Comparison of ENCODE assay signal across 9 cellular contexts in genomic region chr1:39632491-39633417, GRCh38. TPM values are rescaled to one million over a fixed set of nuclear protein-coding genes. Genes with fewer than 3 reads are reported as not detected.
A peak's percentile ranks its signal among the peaks of the same experiment; 100 is the strongest.
DNase-seq lines count a peak whose midpoint lies in the region; TF ChIP-seq lines count a peak whose summit lies in the region.
"Had no signal": no experiment of that assay in that cellular context is flagged by ENCODE, and none has a peak within 500 bp of the region (broad histone marks: within the 10 kb centered on the region; RNA-seq: fewer than 3 reads in every experiment).

No MANE protein-coding gene starts in this region.

- H3K4me1 ChIP-seq in ACC112 (ENCODE audit: control insufficient read depth, insufficient read depth, low read length, unreplicated experiment), result no peaks in the 10 kb centered on the region
- peaks cover 11% of the 10 kb centered on the region for H3K4me1 ChIP-seq in A673 (ENCODE audit: insufficient read depth, low read length, poor library complexity, severe bottlenecking)

- H3K36me3 ChIP-seq in ACC112 (ENCODE audit: insufficient read depth, low read length), result no peaks in the 10 kb centered on the region
- no peaks in the 10 kb centered on the region for H3K36me3 ChIP-seq in A673 (ENCODE audit: insufficient read depth, low read length, poor library complexity, severe bottlenecking)

- H2AFZ ChIP-seq in ACC112 (ENCODE audit: low read length, unreplicated experiment), result no peak overlapping the region

- H3K4me3 ChIP-seq in ACC112 (ENCODE audit: low read depth, low read length) (peak overlapping the region; percentile 1; the same call in 1 of the 2 replicates), A673 (ENCODE audit: low read depth, low read length, poor library complexity, severe bottlenecking) (no peak overlapping the region)

- DNase-seq in NCI-H2029 (lab: John Stamatoyannopoulos, UW) (peak; percentile 97), fibroblast of gingiva (ENCODE audit: low read depth) (peak; percentile 45), midbrain (lab: John Stamatoyannopoulos, UW) (peak; percentile 21), activated gamma-delta T cell (lab: John Stamatoyannopoulos, UW) (no peak), A673 (ENCODE audit: low spot score) (no peak), GOT3 (lab: John Stamatoyannopoulos, UW) (no peak), NCI-H1436 treated with DMSO at 0.1 percent for 48 hours (lab: John Stamatoyannopoulos, UW) (no peak)

- intact Hi-C loops in A673 (cut with micrococcal nuclease; ENCODE audit: unreplicated experiment), result no loop called here

- TF ChIP-seq CTCF in A673 (conservative IDR thresholded peaks at IDR 0.05; ENCODE audit: low read depth, low read length), result no peak

- H3K27me3 ChIP-seq in ACC112 (ENCODE audit: insufficient read depth, low read length), result peaks cover 24% of the 10 kb centered on the region
- H3K27me3 ChIP-seq in A673 (replicated peaks; ENCODE audit: insufficient read depth, low read depth, low read length, poor library complexity), result no peaks in the 10 kb centered on the region

- H3K27ac ChIP-seq in ACC112 (ENCODE audit: low read depth, low read length), result no peak overlapping the region
- no peak overlapping the region for H3K27ac ChIP-seq in A673 (ENCODE audit: low read depth, low read length, poor library complexity, severe bottlenecking)

- POLR2A ChIA-PET in A673 (lab: Charles Lee; ENCODE audit: low non-redundant PET), result no interaction called here

- no TSS peak for BruUV-seq in A673 (replicated peaks; lab: Mats Ljungman, UMichigan)

- H3K79me2 ChIP-seq in ACC112 (ENCODE audit: control insufficient read depth, insufficient read depth, low read length, unreplicated experiment), result no peaks in the 10 kb centered on the region

- H3K9me3 ChIP-seq in A673 (ENCODE audit: low read depth, low read length, poor library complexity, severe bottlenecking), result no peaks in the 10 kb centered on the region

- CTCF ChIA-PET in A673 (lab: Charles Lee), result no interaction called here

RNA-seq across cellular contexts. Expression of gene HEYL, which starts 6.7 kb away (rescaled TPM):
- 0.77 and 1.3 TPM in 2 replicates for total RNA-seq in A673 (2021)

RNA-seq across cellular contexts. Expression of gene NT5C1A, which starts 39.2 kb away (rescaled TPM):
- total RNA-seq in A673 (2021), result not detected in 2 replicates
- total RNA-seq: B cell had no signal

RNA-seq across cellular contexts. Expression of gene PABPC4, which starts 56.2 kb away (rescaled TPM):
- 242 and 259 TPM in 2 replicates for total RNA-seq in A673 (2021)

RNA-seq across cellular contexts. Expression of gene HPCAL4, which starts 58.5 kb away (rescaled TPM):
- not detected in 2 replicates for total RNA-seq in A673 (2021)
- total RNA-seq: B cell had no signal

Comparison
In these comparisons a context has a peak if more than half of its experiments do, and no peak if none do; other contexts are left out.
1. DNase-seq: peak in NCI-H2029 (single experiment), fibroblast of gingiva (single experiment) and midbrain (single experiment); none in activated gamma-delta T cell (single experiment), A673 (single experiment), GOT3 (single experiment) and NCI-H1436 treated with DMSO at 0.1 percent for 48 hours (single experiment).